Comparison of ENCODE assay signal across 8 cellular contexts in genomic region chr20:48827880-48828733, GRCh38. TPM values are rescaled to one million over a fixed set of nuclear protein-coding genes. Genes with fewer than 3 reads are reported as not detected.
DNase-seq lines count a peak whose midpoint lies in the region; ATAC-seq, FAIRE-seq and TF ChIP-seq lines count a peak whose summit lies in the region.

Gene PREX1, minus strand, starts transcription at chr20:48827999. Its CDS starts 139 bp downstream, at chr20:48827860.

- peak within 1 kb of the TSS; percentile 86 to 99 (median 94) for H3K4me3 Mint-ChIP-seq in CD4-positive, CD25-positive, alpha-beta regulatory T cell
- peak within 1 kb of the TSS; percentile 90 for H3K4me3 Mint-ChIP-seq in activated naive CD4-positive, alpha-beta T cell treated with anti-CD3 and anti-CD28 coated beads, Interleukin-2, amount 50 U/mL, for 24 hours

- peak; percentile 62 for ATAC-seq in CD4-positive, CD25-positive, alpha-beta regulatory T cell (ENCODE audit: low read depth in 2 of 2)
- ATAC-seq in GM19395 (IDR thresholded peaks at IDR 0.05; ENCODE audit: unreplicated experiment) (peak; percentile 39), Right ventricle myocardium inferior (peak; percentile 75), pancreas (peak; percentile 71 to 87 (median 80))

- TF ChIP-seq CTCF in pancreas (IDR thresholded peaks at IDR 0.05), result no peak

- H3K9me3 ChIP-seq in CD4-positive, CD25-positive, alpha-beta regulatory T cell (ENCODE audit: control insufficient read depth in 2 of 2, low read length in 2 of 2), result no peaks in the 10 kb centered on the region
- H3K9me3 ChIP-seq in pancreas (no peaks in the 10 kb centered on the region), thymus (ENCODE audit: control insufficient read depth) (no peaks in the 10 kb centered on the region)

- H3K4me1 ChIP-seq in CD4-positive, CD25-positive, alpha-beta regulatory T cell (ENCODE audit: control insufficient read depth, insufficient read depth, low read length, poor library complexity, severe bottlenecking), result peaks cover 36% of the 10 kb centered on the region
- H3K4me1 ChIP-seq in pancreas (no peaks in the 10 kb centered on the region), thymus (ENCODE audit: control insufficient read depth, insufficient read depth, low read length) (no peaks in the 10 kb centered on the region)

- peak within 1 kb of the TSS; percentile 82 for H3K27ac ChIP-seq in CD4-positive, CD25-positive, alpha-beta regulatory T cell (ENCODE audit: insufficient read depth, low read length, poor library complexity, severe bottlenecking)
- H3K27ac ChIP-seq in pancreas (peak within 1 kb of the TSS in 2 of 4 donors; percentile 37 to 58), thymus (ENCODE audit: low read depth) (peak within 1 kb of the TSS; percentile 25)

- peak within 1 kb of the TSS; percentile 90 for H3K4me3 ChIP-seq in CD4-positive, CD25-positive, alpha-beta regulatory T cell (ENCODE audit: low read depth, low read length)
- peak within 1 kb of the TSS; percentile 26 to 58 (median 44) for H3K4me3 ChIP-seq in pancreas
- H3K4me3 ChIP-seq in thymus (ENCODE audit: low read length), result peak within 1 kb of the TSS; percentile 51

- H3K9me3 Mint-ChIP-seq in CD4-positive, CD25-positive, alpha-beta regulatory T cell, result no peaks in the 10 kb centered on the region
- H3K9me3 Mint-ChIP-seq in activated naive CD4-positive, alpha-beta T cell treated with anti-CD3 and anti-CD28 coated beads, Interleukin-2, amount 50 U/mL, for 24 hours, result no peaks in the 10 kb centered on the region

- intact Hi-C loops in Right ventricle myocardium inferior (cut with DNase I), result loop anchor here (1.0 to 5.0 kb wide), 4 partner anchors 37 to 171 kb away; no protein-coding TSS in a partner anchor
- intact Hi-C loops in pancreas (cut with DNase I), result no loop called here

- H3K36me3 Mint-ChIP-seq in CD4-positive, CD25-positive, alpha-beta regulatory T cell, result no peaks in the 10 kb centered on the region
- H3K36me3 Mint-ChIP-seq in activated naive CD4-positive, alpha-beta T cell treated with anti-CD3 and anti-CD28 coated beads, Interleukin-2, amount 50 U/mL, for 24 hours, result no peaks in the 10 kb centered on the region

- H3K27me3 Mint-ChIP-seq in CD4-positive, CD25-positive, alpha-beta regulatory T cell, result no peaks in the 10 kb centered on the region
- peaks cover 6% of the 10 kb centered on the region for H3K27me3 Mint-ChIP-seq in activated naive CD4-positive, alpha-beta T cell treated with anti-CD3 and anti-CD28 coated beads, Interleukin-2, amount 50 U/mL, for 24 hours

- peak; percentile 73 to 90 (median 84) for DNase-seq in CD4-positive, CD25-positive, alpha-beta regulatory T cell
- DNase-seq in HPDE6-E6E7 (ENCODE audit: extremely low spot score) (peak; percentile 60), SKM-1 (lab: John Stamatoyannopoulos, UW; ENCODE audit: unreplicated experiment) (peak; percentile 71), Right ventricle myocardium inferior (ENCODE audit: missing footprints) (peak; percentile 96), pancreas (peak; percentile 39 to 84 (median 68))

- WGBS in pancreas, 2 donors, result 1% methylated on average over 24 to 122 of the region's 122 CpGs
- 2% methylated on average over 121 of the region's 122 CpGs for WGBS in thymus

- peaks cover under 1 to 26% (median 17%) of the 10 kb centered on the region in 4 donors for H3K4me1 Mint-ChIP-seq in CD4-positive, CD25-positive, alpha-beta regulatory T cell
- H3K4me1 Mint-ChIP-seq in activated naive CD4-positive, alpha-beta T cell treated with anti-CD3 and anti-CD28 coated beads, Interleukin-2, amount 50 U/mL, for 24 hours, result peaks cover 34% of the 10 kb centered on the region

- H3K36me3 ChIP-seq in CD4-positive, CD25-positive, alpha-beta regulatory T cell (ENCODE audit: control insufficient read depth, insufficient read depth, low read length), result no peaks in the 10 kb centered on the region
- H3K36me3 ChIP-seq in pancreas, result no peaks in the 10 kb centered on the region
- no peaks in the 10 kb centered on the region for H3K36me3 ChIP-seq in thymus (ENCODE audit: control insufficient read depth, insufficient read depth)

- peak within 1 kb of the TSS; percentile 83 to 93 (median 93) for H3K27ac Mint-ChIP-seq in CD4-positive, CD25-positive, alpha-beta regulatory T cell
- peak within 1 kb of the TSS; percentile 84 for H3K27ac Mint-ChIP-seq in activated naive CD4-positive, alpha-beta T cell treated with anti-CD3 and anti-CD28 coated beads, Interleukin-2, amount 50 U/mL, for 24 hours

- H3K27me3 ChIP-seq in CD4-positive, CD25-positive, alpha-beta regulatory T cell (ENCODE audit: control insufficient read depth, insufficient read depth, low read length), result no peaks in the 10 kb centered on the region
- H3K27me3 ChIP-seq in pancreas (peaks cover 0 to 2% (median 0%) of the 10 kb centered on the region in 4 donors), thymus (ENCODE audit: control insufficient read depth, insufficient read depth) (peaks cover 37% of the 10 kb centered on the region)

- no peak for FAIRE-seq in pancreas (lab: Jason Lieb, UNC)

RNA-seq across cellular contexts. Expression of gene PREX1, which starts in this region (rescaled TPM):
- total RNA-seq in CD4-positive, CD25-positive, alpha-beta regulatory T cell, result 264 TPM
- 10 to 100 TPM; 40.8 to 58.5 (median 50.1) TPM for polyA plus RNA-seq in CD4-positive, CD25-positive, alpha-beta regulatory T cell
- total RNA-seq in Right ventricle myocardium inferior (11.0 TPM), pancreas (10 to 100 TPM in 1 of 6 donors, 1 to 10 TPM in 5; 1.5 to 13.2 (median 4.6) TPM)
- polyA plus RNA-seq in pancreas (10 to 100 TPM in 1 of 2 donors, 1 to 10 TPM in 1; 6.9 to 10.9 TPM), thymus (19.8 TPM)

Comparison
In these comparisons a context has a peak if more than half of its experiments do, and no peak if none do; other contexts are left out.
1. RNA of gene PREX1 (total RNA-seq): 264 TPM in CD4-positive, CD25-positive, alpha-beta regulatory T cell (single experiment); 11.0 TPM in Right ventricle myocardium inferior (single experiment) and 1.5 to 13.2 TPM in pancreas; every median in the first group is over 10 times any median in the second.
2. Peak in every context shown above with its lines, with median percentiles within 50 percentile points of each other: ATAC-seq, DNase-seq and H3K4me3 ChIP-seq.